Comparison of ENCODE assay signal across 17 cellular contexts in the genomic region with DNA sequence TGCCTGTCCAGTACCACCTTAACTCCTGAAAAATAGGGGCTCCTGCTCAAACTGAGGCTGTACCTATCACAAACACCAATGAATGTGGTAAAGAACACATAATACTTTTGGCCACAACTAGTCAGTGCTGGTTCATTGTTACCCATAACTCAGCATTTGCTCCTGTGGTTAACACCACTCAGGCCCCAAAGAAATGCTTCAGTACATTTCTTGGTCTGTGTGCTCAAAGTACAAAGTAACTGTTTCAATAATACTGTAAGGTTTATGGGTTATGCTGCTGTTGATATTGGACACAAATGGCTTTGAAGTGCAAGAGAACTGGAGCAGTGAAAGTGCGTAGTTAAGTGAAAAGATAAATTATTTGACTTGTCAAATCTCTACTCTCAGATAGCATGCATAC.
DNase-seq lines count a peak whose midpoint lies in the region; ATAC-seq, FAIRE-seq and TF ChIP-seq lines count a peak whose summit lies in the region.
"Had no signal": no experiment of that assay in that cellular context is flagged by ENCODE, and none has a peak within 500 bp of the region (broad histone marks: within the 10 kb centered on the region; RNA-seq: fewer than 3 reads in every experiment).

No MANE protein-coding gene starts in this region.

- TF ChIP-seq RAD21 in H1 (IDR thresholded peaks at IDR 0.05 in 1 of 2, conservative IDR thresholded peaks at IDR 0.05 in 1 of 2; ENCODE audit: low read depth in 2 of 2, low read length in 2 of 2) = no peak

- H3K27me3 ChIP-seq in GM23338 (ENCODE audit: insufficient read depth) (no peaks in the 10 kb centered on the region), H1 (replicated peaks in 1 of 4; ENCODE audit: control insufficient read depth in 3 of 4, extremely low read depth in 1 of 4, insufficient read depth in 3 of 4, low read length in 3 of 4) (no peaks in the 10 kb centered on the region)

- peak overlapping the region; percentile 21 for H3K23ac ChIP-seq in H1 (ENCODE audit: insufficient read length)

- no peak for FAIRE-seq in H1 (lab: Jason Lieb, UNC)
- peak; percentile 27 for FAIRE-seq in urothelium cell line (lab: Jason Lieb, UNC)
- FAIRE-seq: GM12891, GM18507 had no signal

- H2BK5ac ChIP-seq in H1 (ENCODE audit: low read depth, low read length) = no peak overlapping the region

- H3K9ac ChIP-seq in H1 (replicated peaks in 1 of 4; ENCODE audit: extremely low read depth in 1 of 4, low read depth in 3 of 4, low read length in 3 of 4) = no peak overlapping the region

- H3K27ac ChIP-seq in GM23338 (ENCODE audit: low read depth) (no peak overlapping the region), H1 (ENCODE audit: low read depth, low read length) (no peak overlapping the region)
- H3K27ac ChIP-seq: C4-2B had no signal

- H3K4me3 ChIP-seq in GM23338 (no peak overlapping the region), H1 (ENCODE audit: extremely low read depth in 1 of 4, insufficient read depth in 2 of 4, low read depth in 3 of 4, low read length in 4 of 4) (no peak overlapping the region)

- no peaks in the 10 kb centered on the region for H3K27me3 Mint-ChIP-seq in GM23338 (ENCODE audit: insufficient read depth, low read depth, poor library complexity)

- no peaks in the 10 kb centered on the region for H3K23me2 ChIP-seq in H1 (ENCODE audit: low read depth, low read length)

- no peak overlapping the region for H2BK12ac ChIP-seq in H1 (ENCODE audit: low read depth, low read length)

- no peaks in the 10 kb centered on the region for H3K9me3 Mint-ChIP-seq in GM23338
- H3K9me3 Mint-ChIP-seq: H9 had no signal

- H3K4me1 Mint-ChIP-seq in GM23338 = peaks cover 5% of the 10 kb centered on the region
- H3K4me1 Mint-ChIP-seq: CD4-positive, CD25-positive, alpha-beta regulatory T cell had no signal

- no peak overlapping the region for H3K56ac ChIP-seq in H1 (replicated peaks; ENCODE audit: insufficient read length, low read depth, low read length)

- no peaks in the 10 kb centered on the region for H3F3A ChIP-seq in GM23338 (replicated peaks; ENCODE audit: low read depth)

- TF ChIP-seq CTCF in GM23338 (conservative IDR thresholded peaks at IDR 0.05; ENCODE audit: low read depth in 2 of 2) (no peak), H1 (IDR thresholded peaks at IDR 0.05; ENCODE audit: control extremely low read depth in 1 of 3, insufficient read depth in 1 of 3, low read depth in 1 of 3, low read length in 3 of 3) (no peak)

- H3K4me3 Mint-ChIP-seq in GM23338 = no peak overlapping the region
- H3K4me3 Mint-ChIP-seq: CD4-positive, CD25-positive, alpha-beta regulatory T cell; CD8-positive, alpha-beta T cell; H9 had no signal

- no peak overlapping the region for H4K91ac ChIP-seq in H1 (replicated peaks; ENCODE audit: insufficient read length, low read length)

- no peak overlapping the region for H2BK15ac ChIP-seq in H1 (ENCODE audit: low read length)

- H3K79me2 ChIP-seq in GM23338 (replicated peaks; ENCODE audit: insufficient read depth) (no peaks in the 10 kb centered on the region), H1 (ENCODE audit: control insufficient read depth in 1 of 2, insufficient read depth in 2 of 2, low read length in 2 of 2) (no peaks in the 10 kb centered on the region)

- no peaks in the 10 kb centered on the region for H4K20me1 ChIP-seq in GM23338 (replicated peaks; ENCODE audit: insufficient read depth)
- H4K20me1 ChIP-seq in H1 (replicated peaks in 1 of 2; ENCODE audit: control insufficient read depth in 1 of 2, insufficient read depth in 2 of 2, low read length in 2 of 2) = no peaks in the 10 kb centered on the region

- no peaks in the 10 kb centered on the region for H3K4me1 ChIP-seq in GM23338 (ENCODE audit: insufficient read depth)
- peaks cover 0 to 2% (median 0%) of the 10 kb centered on the region in 4 experiments; a peak in 1 of 7 replicates for H3K4me1 ChIP-seq in H1 (replicated peaks in 1 of 4; ENCODE audit: control insufficient read depth in 3 of 4, insufficient read depth in 4 of 4, low read length in 3 of 4)

- no peak for ATAC-seq in GM23338
- ATAC-seq: CD8-positive, alpha-beta T cell; HCT116 had no signal

- H3K4me2 ChIP-seq in GM23338 = no peak overlapping the region
- no peak overlapping the region for H3K4me2 ChIP-seq in H1 (ENCODE audit: insufficient read depth in 1 of 2, low read depth in 2 of 2, low read length in 2 of 2)

- no peaks in the 10 kb centered on the region; the same call in 1 of the 2 replicates for H3K9me2 ChIP-seq in GM23338 (ENCODE audit: insufficient read depth)

- no peak overlapping the region for H2BK20ac ChIP-seq in H1 (ENCODE audit: low read length)

- H2AFZ ChIP-seq in GM23338 (peak overlapping the region; percentile 53; the same call in 1 of the 2 replicates), H1 (ENCODE audit: low read length) (no peak overlapping the region)

- no peaks in the 10 kb centered on the region for H3K36me3 Mint-ChIP-seq in GM23338 (ENCODE audit: low read depth)
- H3K36me3 Mint-ChIP-seq: CD4-positive, CD25-positive, alpha-beta regulatory T cell had no signal

- POLR2A ChIA-PET in H1 (lab: Charles Lee; ENCODE audit: partially characterized antibody) = no interaction called here

- H2AK5ac ChIP-seq in H1 (ENCODE audit: low read depth, low read length) = no peak overlapping the region

- 95% methylated on average over 1 of the region's 1 CpG; no CpG with 5 or more reads in 1 of the 2 experiments for WGBS in H1 (ENCODE audit: extremely low coverage in 1 of 2, insufficient coverage in 1 of 2, insufficient read length in 1 of 2, insufficient replicate concordance in 2 of 2, low coverage in 1 of 2, low lambda C conversion rate in 2 of 2, missing lambda C conversion rate in 1 of 2), 2 experiments

- no peaks in the 10 kb centered on the region for H3K9me3 ChIP-seq in H1 (ENCODE audit: insufficient read depth in 2 of 2, low read depth in 1 of 2, low read length in 1 of 2)
- H3K9me3 ChIP-seq: Caco-2 had no signal

- no peak overlapping the region for H3K18ac ChIP-seq in H1 (ENCODE audit: extremely low read depth, low read length)

- H3K36me3 ChIP-seq in GM23338 (ENCODE audit: insufficient read depth) (no peaks in the 10 kb centered on the region), H1 (ENCODE audit: control insufficient read depth in 2 of 4, insufficient read depth in 4 of 4, low read length in 3 of 4) (no peaks in the 10 kb centered on the region)

- H3K14ac ChIP-seq in H1 (ENCODE audit: insufficient read length) = no peak overlapping the region

- no peak overlapping the region for H3K27ac Mint-ChIP-seq in GM23338
- H3K27ac Mint-ChIP-seq: CD4-positive, CD25-positive, alpha-beta regulatory T cell; CD8-positive, alpha-beta T cell; H9 had no signal

- no peak for DNase-seq in GM23338 (ENCODE audit: low spot score)
- DNase-seq in astrocyte of the hippocampus (ENCODE audit: low read depth, low spot score) = peak; percentile 21
- DNase-seq in H1 (ENCODE audit: low read depth in 1 of 2, low spot score in 2 of 2) = no peak
- DNase-seq in urothelium cell line (ENCODE audit: low spot score) = no peak
- no peak for DNase-seq in cerebellar nuclear complex (lab: John Stamatoyannopoulos, UW)
- DNase-seq in activated gamma-delta T cell (lab: John Stamatoyannopoulos, UW) = no peak
- DNase-seq in NCI-H226 = no peak
- DNase-seq: Caco-2; CD4-positive, CD25-positive, alpha-beta regulatory T cell; CD8-positive, alpha-beta T cell; DMS153; DND-41; H9 had no signal

- CTCF ChIA-PET in H1 (lab: Charles Lee; ENCODE audit: partially characterized antibody) = no interaction called here

- H4K8ac ChIP-seq in H1 (ENCODE audit: extremely low read depth, insufficient read depth, low read length) = no peak overlapping the region

- H3K4ac ChIP-seq in H1 (replicated peaks; ENCODE audit: insufficient read length, low read depth, low read length) = no peak overlapping the region

- no peak for TF ChIP-seq EP300 in H1 (IDR thresholded peaks at IDR 0.05; ENCODE audit: borderline replicate concordance in 1 of 2, low read depth in 2 of 2, low read length in 2 of 2)

- no peak overlapping the region for H2BK120ac ChIP-seq in H1 (replicated peaks; ENCODE audit: low read depth, low read length)

- no peak for TF ChIP-seq POLR2A in H1 (IDR thresholded peaks at IDR 0.05; ENCODE audit: control extremely low read depth in 1 of 2, low read depth in 2 of 2, low read length in 2 of 2)

- H4K5ac ChIP-seq in H1 (ENCODE audit: insufficient read length, low read depth, low read length) = no peak overlapping the region

- H3K79me1 ChIP-seq in H1 (ENCODE audit: low read depth, low read length) = no peaks in the 10 kb centered on the region

TF ChIP-seq in H1, 55 proteins besides CTCF, POLR2A, EP300 and RAD21 (continues in another document):
- TF ChIP-seq ZNF274 (IDR thresholded peaks at IDR 0.05; ENCODE audit: borderline replicate concordance, extremely low read depth, low read length) (no peak), SAP30 (IDR thresholded peaks at IDR 0.05; ENCODE audit: insufficient read depth, insufficient replicate concordance, low read length) (no peak), GTF2F1 (IDR thresholded peaks at IDR 0.05; ENCODE audit: borderline replicate concordance, low read depth, low read length) (no peak), TAF7 (optimal IDR thresholded peaks at IDR 0.05; ENCODE audit: borderline replicate concordance, low read depth, low read length) (no peak), HDAC2 (IDR thresholded peaks at IDR 0.05; ENCODE audit: borderline replicate concordance in 1 of 2, low read depth in 2 of 2, low read length in 2 of 2) (no peak), HDAC6 (IDR thresholded peaks at IDR 0.05; ENCODE audit: low read depth, low read length) (no peak), CHD2 (IDR thresholded peaks at IDR 0.05; ENCODE audit: low read length) (no peak), SIN3A (conservative IDR thresholded peaks at IDR 0.05 in 1 of 2, IDR thresholded peaks at IDR 0.05 in 1 of 2; ENCODE audit: low read depth in 1 of 2, low read length in 2 of 2) (no peak), FOSL1 (IDR thresholded peaks at IDR 0.05; ENCODE audit: insufficient read depth, low read depth, low read length) (no peak), SIRT6 (IDR thresholded peaks at IDR 0.05; ENCODE audit: low read length) (no peak), JUN (IDR thresholded peaks at IDR 0.05; ENCODE audit: low read depth, low read length) (no peak), YY1 (IDR thresholded peaks at IDR 0.05; ENCODE audit: low read depth, low read length) (no peak)
- TF ChIP-seq, protein P1, sequence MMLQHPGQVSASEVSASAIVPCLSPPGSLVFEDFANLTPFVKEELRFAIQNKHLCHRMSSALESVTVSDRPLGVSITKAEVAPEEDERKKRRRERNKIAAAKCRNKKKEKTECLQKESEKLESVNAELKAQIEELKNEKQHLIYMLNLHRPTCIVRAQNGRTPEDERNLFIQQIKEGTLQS (IDR thresholded peaks at IDR 0.05; ENCODE audit: insufficient read depth, low read depth, low read length) = no peak
